ENCODE assay signal across 4 cellular contexts in the genomic region with DNA sequence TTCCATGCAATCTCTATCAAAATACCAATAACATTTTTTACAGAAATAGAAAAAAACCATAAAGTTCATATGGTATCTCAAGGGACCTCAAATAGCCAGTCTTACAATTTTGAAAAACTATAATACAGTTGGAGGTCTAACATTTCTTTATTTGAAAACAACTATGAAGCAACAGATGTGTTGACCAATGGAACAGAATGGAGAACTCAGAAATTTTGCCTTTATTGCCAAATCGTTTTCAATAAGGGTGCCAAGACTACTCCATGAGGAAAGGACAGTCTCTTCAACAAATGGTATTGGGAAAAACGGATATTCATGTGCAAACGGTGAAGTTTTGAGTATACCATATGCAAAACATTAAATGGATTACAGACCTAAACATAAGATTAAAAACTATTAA.
"Had no signal": no experiment of that assay in that cellular context is flagged by ENCODE, and none has a peak within 500 bp of the region (broad histone marks: within the 10 kb centered on the region; RNA-seq: fewer than 3 reads in every experiment).

No MANE protein-coding gene starts in this region.

- H3K27ac Mint-ChIP-seq: GM23338, H9 had no signal

- ATAC-seq: GM23338 had no signal

- DNase-seq: H9, HCEC 1CT, IMR-90 had no signal

- H3K4me3 Mint-ChIP-seq: GM23338, H9 had no signal

- H3K4me3 ChIP-seq: GM23338 had no signal

- H3K4me1 Mint-ChIP-seq: GM23338, H9 had no signal
